In genomic region chr7:38462819-38463218, GRCh38 we compare ENCODE assay signal across 19 cellular contexts.
DNase-seq lines count a peak whose midpoint lies in the region; ATAC-seq and TF ChIP-seq lines count a peak whose summit lies in the region.
"Had no signal": no experiment of that assay in that cellular context is flagged by ENCODE, and none has a peak within 500 bp of the region (broad histone marks: within the 10 kb centered on the region; RNA-seq: fewer than 3 reads in every experiment).

No MANE protein-coding gene starts in this region.

- H3K4me3 ChIP-seq in DND-41 (ENCODE audit: low read depth in 1 of 2, low read length in 2 of 2) (no peak overlapping the region), mesenchymal stem cell (ENCODE audit: insufficient read depth in 1 of 2, low read depth in 1 of 2, low read length in 2 of 2) (no peak overlapping the region), MG63 (no peak overlapping the region)
- H3K4me3 ChIP-seq: body of pancreas, upper lobe of left lung had no signal

- H4K20me1 ChIP-seq in DND-41 (ENCODE audit: insufficient read depth, low read length): no peaks in the 10 kb centered on the region

- peaks cover 18% of the 10 kb centered on the region for H3K4me1 Mint-ChIP-seq in activated CD4-positive, alpha-beta T cell treated with anti-CD3 and anti-CD28 coated beads, Interleukin-2, amount 10 ng/mL, durations not matched to agents 24 days and 14 days
- peaks cover 18% of the 10 kb centered on the region for H3K4me1 Mint-ChIP-seq in activated CD4-positive, alpha-beta memory T cell treated with anti-CD3 and anti-CD28 coated beads for 36 hours (ENCODE audit: low read depth)

- H3K4me2 ChIP-seq in DND-41 (ENCODE audit: insufficient read depth, low read length) (peak overlapping the region; percentile 45), mesenchymal stem cell (ENCODE audit: low read length, poor library complexity, severe bottlenecking) (no peak overlapping the region)

- peaks cover 9% of the 10 kb centered on the region for H3K4me1 ChIP-seq in DND-41 (ENCODE audit: insufficient read depth, low read length)
- no peaks in the 10 kb centered on the region for H3K4me1 ChIP-seq in mesenchymal stem cell (ENCODE audit: control insufficient read depth, insufficient read depth, low read depth, low read length)
- H3K4me1 ChIP-seq: body of pancreas, Caco-2, upper lobe of left lung had no signal

- no peak overlapping the region for H3K14ac ChIP-seq in mesenchymal stem cell (ENCODE audit: low read length in 2 of 2)

- no peaks in the 10 kb centered on the region for H3K79me2 ChIP-seq in DND-41 (ENCODE audit: insufficient read depth, low read length)

- H3K27me3 ChIP-seq in DND-41 (ENCODE audit: insufficient read depth, low read length, poor library complexity) (no peaks in the 10 kb centered on the region), mesenchymal stem cell (ENCODE audit: control insufficient read depth in 1 of 2, insufficient read depth in 1 of 2, low read length in 2 of 2) (no peaks in the 10 kb centered on the region), MG63 (0 out of 2 replicates have a peak, but pooled peaks cover 3% of the 10 kb centered on the region)
- H3K27me3 ChIP-seq: body of pancreas, upper lobe of left lung had no signal

- H3K27ac ChIP-seq in DND-41 (ENCODE audit: low read length): no peak overlapping the region
- no peak overlapping the region for H3K27ac ChIP-seq in mesenchymal stem cell (ENCODE audit: low read length, poor library complexity, severe bottlenecking)
- H3K27ac ChIP-seq: body of pancreas, upper lobe of left lung had no signal

- TF ChIP-seq CTCF in DND-41 (IDR thresholded peaks at IDR 0.05; ENCODE audit: borderline replicate concordance, extremely low read depth, low read length, poor library complexity, severe bottlenecking): no peak

- peaks cover 5% of the 10 kb centered on the region for H3K36me3 Mint-ChIP-seq in activated CD4-positive, alpha-beta T cell treated with anti-CD3 and anti-CD28 coated beads, Interleukin-2, amount 10 ng/mL, durations not matched to agents 24 days and 14 days (ENCODE audit: low read depth)
- no peaks in the 10 kb centered on the region for H3K36me3 Mint-ChIP-seq in activated CD4-positive, alpha-beta memory T cell treated with anti-CD3 and anti-CD28 coated beads for 36 hours

- peak overlapping the region; percentile 32 for H3K4me3 Mint-ChIP-seq in activated CD4-positive, alpha-beta T cell treated with anti-CD3 and anti-CD28 coated beads, Interleukin-2, amount 10 ng/mL, durations not matched to agents 24 days and 14 days
- peak overlapping the region; percentile 47 for H3K4me3 Mint-ChIP-seq in activated CD4-positive, alpha-beta memory T cell treated with anti-CD3 and anti-CD28 coated beads for 36 hours

- H4K91ac ChIP-seq in mesenchymal stem cell (ENCODE audit: low read length): no peak overlapping the region

- no peaks in the 10 kb centered on the region for H3K79me1 ChIP-seq in mesenchymal stem cell (replicated peaks; ENCODE audit: low read length, poor library complexity, severe bottlenecking)

- no peak overlapping the region for H2BK12ac ChIP-seq in mesenchymal stem cell (ENCODE audit: low read length in 2 of 2)

- no peak overlapping the region for H3K9ac ChIP-seq in DND-41 (ENCODE audit: low read depth, low read length)
- H3K9ac ChIP-seq in mesenchymal stem cell (ENCODE audit: low read length): peak overlapping the region; percentile 32

- H2BK120ac ChIP-seq in mesenchymal stem cell (ENCODE audit: low read depth, low read length): no peak overlapping the region

- H3K9me3 Mint-ChIP-seq in activated CD4-positive, alpha-beta T cell treated with anti-CD3 and anti-CD28 coated beads, Interleukin-2, amount 10 ng/mL, durations not matched to agents 24 days and 14 days: peaks cover 23% of the 10 kb centered on the region
- H3K9me3 Mint-ChIP-seq in activated CD4-positive, alpha-beta memory T cell treated with anti-CD3 and anti-CD28 coated beads for 36 hours: no peaks in the 10 kb centered on the region

- H2BK15ac ChIP-seq in mesenchymal stem cell (ENCODE audit: low read depth, poor library complexity, severe bottlenecking): no peak overlapping the region

- DNase-seq in activated CD4-positive, alpha-beta T cell treated with anti-CD3 and anti-CD28 coated beads, Interleukin-2, amount 10 ng/mL, durations not matched to agents 24 days and 14 days: no peak
- no peak for DNase-seq in activated CD4-positive, alpha-beta T cell treated with anti-CD3 and anti-CD28 coated beads, Interleukin-2, amount 50 U/mL, for 4 hours
- DNase-seq in DND-41: no peak
- DNase-seq in activated CD4-positive, alpha-beta memory T cell treated with anti-CD3 and anti-CD28 coated beads for 36 hours: no peak
- no peak for DNase-seq in mesenchymal stem cell
- no peak for DNase-seq in MG63
- DNase-seq: 8988T; activated CD4-positive, alpha-beta T cell treated with anti-CD3 and anti-CD28 coated beads, Interleukin-2, amount 50 U/mL, for 1 hour; body of pancreas; Caco-2; cerebellar nuclear complex; NCI-H1105; NCI-H2029; NCI-H226; NCI-H748 treated with DMSO at 0.1 percent for 48 hours; T-helper 17 cell had no signal

- H3K9me3 ChIP-seq in DND-41 (ENCODE audit: insufficient read depth, low read length, severe bottlenecking) (no peaks in the 10 kb centered on the region), mesenchymal stem cell (ENCODE audit: control insufficient read depth, low read length) (no peaks in the 10 kb centered on the region), MG63 (peaks cover 2% of the 10 kb centered on the region; the same call in 1 of the 2 replicates)
- H3K9me3 ChIP-seq: Caco-2, upper lobe of left lung had no signal

- no peak overlapping the region for H3K4ac ChIP-seq in mesenchymal stem cell (ENCODE audit: low read depth in 1 of 2, low read length in 2 of 2)

- peak overlapping the region; percentile 70 for H3K27ac Mint-ChIP-seq in activated CD4-positive, alpha-beta T cell treated with anti-CD3 and anti-CD28 coated beads, Interleukin-2, amount 10 ng/mL, durations not matched to agents 24 days and 14 days
- H3K27ac Mint-ChIP-seq in activated CD4-positive, alpha-beta memory T cell treated with anti-CD3 and anti-CD28 coated beads for 36 hours: no peak overlapping the region
- H3K27ac Mint-ChIP-seq: T-helper 17 cell had no signal

- no peak overlapping the region for H2BK5ac ChIP-seq in mesenchymal stem cell (ENCODE audit: low read depth, low read length, poor library complexity, severe bottlenecking)

- 87% methylated on average over 11 of the region's 11 CpGs for WGBS in mesenchymal stem cell

- H2AK5ac ChIP-seq in mesenchymal stem cell (ENCODE audit: low read length, severe bottlenecking): no peak overlapping the region

- H2AFZ ChIP-seq in DND-41 (ENCODE audit: low read depth, low read length) (no peak overlapping the region), mesenchymal stem cell (ENCODE audit: low read depth, low read length) (no peak overlapping the region)

- peaks cover 14% of the 10 kb centered on the region for H3K27me3 Mint-ChIP-seq in activated CD4-positive, alpha-beta T cell treated with anti-CD3 and anti-CD28 coated beads, Interleukin-2, amount 10 ng/mL, durations not matched to agents 24 days and 14 days
- no peaks in the 10 kb centered on the region for H3K27me3 Mint-ChIP-seq in activated CD4-positive, alpha-beta memory T cell treated with anti-CD3 and anti-CD28 coated beads for 36 hours
- H3K27me3 Mint-ChIP-seq: T-helper 17 cell had no signal

- ATAC-seq in DND-41 (ENCODE audit: insufficient read depth, low read depth) (no peak), GM19397 (IDR thresholded peaks at IDR 0.05; ENCODE audit: unreplicated experiment) (no peak), HG03460 (IDR thresholded peaks at IDR 0.05; ENCODE audit: unreplicated experiment) (no peak)
- ATAC-seq: body of pancreas had no signal

- CTCF ChIA-PET in activated CD4-positive, alpha-beta memory T cell treated with anti-CD3 and anti-CD28 coated beads for 36 hours (lab: Charles Lee): interaction anchor here (1.4 kb wide), 1 partner anchor 95 kb away, joined by 4 read pairs; no protein-coding TSS in a partner anchor

- intact Hi-C loops in activated CD4-positive, alpha-beta T cell treated with anti-CD3 and anti-CD28 coated beads, Interleukin-2, amount 10 ng/mL, durations not matched to agents 24 days and 14 days (cut with micrococcal nuclease): loop anchor here (1.0 kb wide), 1 partner anchor 36 kb away; no protein-coding TSS in a partner anchor
- intact Hi-C loops in activated CD4-positive, alpha-beta memory T cell treated with anti-CD3 and anti-CD28 coated beads for 36 hours (cut with micrococcal nuclease): loop anchor here (1.0 to 2.0 kb wide), 3 partner anchors 14 to 446 kb away; partner anchors contain the start of gene VPS41

- H3K23ac ChIP-seq in mesenchymal stem cell (ENCODE audit: low read length in 2 of 2): no peak overlapping the region

- no peak overlapping the region for H4K8ac ChIP-seq in mesenchymal stem cell (ENCODE audit: low read length)

- POLR2A ChIA-PET in activated CD4-positive, alpha-beta memory T cell treated with anti-CD3 and anti-CD28 coated beads for 36 hours (lab: Charles Lee): interaction anchor here (1.0 kb wide), 1 partner anchor 10 kb away, joined by 3 read pairs; no protein-coding TSS in a partner anchor

- H3K36me3 ChIP-seq in DND-41 (ENCODE audit: insufficient read depth, low read length) (no peaks in the 10 kb centered on the region), mesenchymal stem cell (ENCODE audit: control insufficient read depth in 1 of 2, insufficient read depth in 2 of 2, low read depth in 1 of 2, low read length in 2 of 2) (peaks cover 0 to 37% of the 10 kb centered on the region in 2 experiments), MG63 (no peaks in the 10 kb centered on the region)
- H3K36me3 ChIP-seq: upper lobe of left lung had no signal

- H3K18ac ChIP-seq in mesenchymal stem cell (ENCODE audit: low read depth in 1 of 2, low read length in 2 of 2): no peak overlapping the region
